Comparison of ENCODE assay signal across 32 cellular contexts in the genomic region with DNA sequence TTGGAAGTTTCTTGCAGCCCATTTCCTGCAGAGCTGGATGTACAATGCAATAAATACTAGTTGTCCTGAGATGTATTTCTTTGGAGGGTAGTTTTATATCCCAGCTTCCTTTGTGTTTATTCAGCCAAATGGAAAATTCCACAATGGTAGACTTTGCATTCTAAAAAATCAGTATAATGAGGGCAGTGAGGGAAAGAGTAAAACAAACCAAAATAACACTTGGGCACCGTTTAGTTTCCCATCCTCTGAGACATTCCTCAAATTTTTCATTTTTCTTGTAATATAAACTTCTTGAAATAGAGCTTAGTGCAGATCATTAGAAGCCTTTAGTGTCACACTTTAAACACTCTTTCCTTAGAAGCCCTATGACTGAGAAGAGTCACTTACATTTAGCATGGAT.
"Had no signal": no experiment of that assay in that cellular context is flagged by ENCODE, and none has a peak within 500 bp of the region (broad histone marks: within the 10 kb centered on the region; RNA-seq: fewer than 3 reads in every experiment).

No MANE protein-coding gene starts in this region.

- H3K36me3 Mint-ChIP-seq: activated naive CD8-positive, alpha-beta T cell; brain had no signal

- H3K36me3 ChIP-seq: adrenal gland, cardiac muscle cell, left ventricle myocardium inferior, neutrophil, sigmoid colon, spleen, uterus had no signal

- DNase-seq: activated CD4-positive, alpha-beta T cell treated with anti-CD3 and anti-CD28 coated beads for 4 hours; activated CD4-positive, alpha-beta T cell treated with anti-CD3 and anti-CD28 coated beads, Interleukin-2, amount 50 U/mL, for 4 hours; activated effector memory CD4-positive, alpha-beta T cell treated with Interleukin-2 at 50 U/mL for 16 hours; activated naive CD4-positive, alpha-beta T cell treated with Interleukin-2 at 50 U/mL for 16 hours; adrenal gland; aorta; cerebellar nuclear complex; dorsolateral prefrontal cortex; effector memory CD4-positive, alpha-beta T cell; foreskin fibroblast; heart left ventricle; left ventricle myocardium inferior; mesendoderm; psoas muscle; sigmoid colon; spleen; stimulated activated naive CD4-positive, alpha-beta T cell treated with Interleukin-2 at 50 U/mL for 16 hours; SW 1271; T-helper 9 cell; testis; trophoblast cell; uterus had no signal

- H3K4me3 Mint-ChIP-seq: activated naive CD8-positive, alpha-beta T cell; brain; nephron; T-helper 1 cell treated with Interleukin-12 subunit alpha and Interleukin-12 subunit beta and Interleukin-4 antibody, amounts not matched to agents 30 μg/mL and 1 μg/mL, for 36 hours had no signal

- H3K9ac ChIP-seq: parathyroid adenoma had no signal

- H3K27me3 Mint-ChIP-seq: activated naive CD8-positive, alpha-beta T cell had no signal

- H3K79me2 ChIP-seq: parathyroid adenoma had no signal

- H3K27ac Mint-ChIP-seq: activated naive CD8-positive, alpha-beta T cell; brain; nephron; T-helper 1 cell treated with Interleukin-12 subunit alpha and Interleukin-12 subunit beta and Interleukin-4 antibody, amounts not matched to agents 30 μg/mL and 1 μg/mL, for 36 hours had no signal

- H3K4me1 ChIP-seq: adrenal gland, parathyroid adenoma, psoas muscle, sigmoid colon, testis, uterus had no signal

- H3K9me3 Mint-ChIP-seq: brain; nephron; T-helper 1 cell treated with Interleukin-12 subunit alpha and Interleukin-12 subunit beta and Interleukin-4 antibody, amounts not matched to agents 30 μg/mL and 1 μg/mL, for 36 hours had no signal

- H3K27ac ChIP-seq: adrenal gland, cardiac muscle cell, left ventricle myocardium inferior, neutrophil, parathyroid adenoma, psoas muscle, sigmoid colon, spleen, VCaP had no signal

- H3K9me3 ChIP-seq: adrenal gland, heart left ventricle, left ventricle myocardium inferior, neutrophil, psoas muscle, sigmoid colon, spleen, testis, uterus had no signal

- ATAC-seq: heart left ventricle, psoas muscle had no signal

- H3K27me3 ChIP-seq: adrenal gland, cardiac muscle cell, heart left ventricle, sigmoid colon, spleen, testis, uterus had no signal

- H3K4me3 ChIP-seq: adrenal gland, cardiac muscle cell, coronary artery, dorsolateral prefrontal cortex, heart left ventricle, left ventricle myocardium inferior, lung, psoas muscle, sigmoid colon, spleen, testis, uterus had no signal

- H2AFZ ChIP-seq: parathyroid adenoma had no signal
